In the genomic region with DNA sequence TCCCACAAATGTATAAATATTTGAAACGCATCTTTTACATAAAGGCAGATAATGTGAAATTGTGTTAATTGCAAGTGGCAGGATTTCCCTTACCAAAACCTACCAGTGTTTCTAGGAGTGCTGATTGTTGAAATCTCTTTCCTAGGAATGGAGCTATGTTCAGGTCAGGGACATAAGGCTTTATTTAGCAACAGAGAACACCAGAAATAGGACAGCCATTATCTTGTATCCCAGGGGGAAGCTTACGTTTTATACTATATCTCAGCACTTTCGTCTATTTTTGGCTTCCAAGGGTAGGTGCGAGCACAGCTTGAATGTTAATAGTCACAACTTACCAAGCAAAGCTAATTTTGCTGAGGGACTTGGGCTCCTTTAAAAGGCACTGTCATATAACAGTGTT, we compare ENCODE assay signal across 23 cellular contexts.
"Had no signal": no experiment of that assay in that cellular context is flagged by ENCODE, and none has a peak within 500 bp of the region (broad histone marks: within the 10 kb centered on the region; RNA-seq: fewer than 3 reads in every experiment).

No MANE protein-coding gene starts in this region.

- H3K79me2 ChIP-seq: parathyroid adenoma had no signal

- H3K9ac ChIP-seq: neural progenitor cell, parathyroid adenoma had no signal

- H3K9me3 ChIP-seq: mucosa of descending colon, sigmoid colon, stomach, thyroid gland had no signal

- H3K4me2 ChIP-seq: neural progenitor cell had no signal

- H3K27me3 ChIP-seq: dorsolateral prefrontal cortex, foreskin keratinocyte, thyroid gland had no signal

- H2AFZ ChIP-seq: neural progenitor cell, parathyroid adenoma had no signal

- H3K36me3 Mint-ChIP-seq: memory B cell; naive B cell; natural killer cell treated with Interleukin-12 subunit alpha and Interleukin-12 subunit beta and Interleukin-15 and Interleukin-18, amount 100 ng/mL, for 72 hours; neural progenitor cell; stimulated activated effector memory CD8-positive, alpha-beta T cell treated with anti-CD3 and anti-CD28 coated beads, Interleukin-12 subunit alpha, Interleukin-12 subunit beta, amount 100 ng/mL, for 72 hours had no signal

- H3K27ac ChIP-seq: epithelial cell of prostate, foreskin keratinocyte, neural progenitor cell, parathyroid adenoma, sigmoid colon, stomach, thyroid gland had no signal

- DNase-seq: dorsolateral prefrontal cortex; effector CD4-positive, alpha-beta T cell; foreskin keratinocyte; hippocampal formation; left colon; mucosa of descending colon; naive B cell; sigmoid colon; stimulated activated CD4-positive, alpha-beta T cell treated with anti-CD3 and anti-CD28 coated beads, Interleukin-2, amount 100 ng/mL, for 24 hours; stimulated activated CD4-positive, alpha-beta T cell treated with anti-CD3 and anti-CD28 coated beads, Interleukin-4, amount 100 ng/mL, for 24 hours; stimulated activated naive CD4-positive, alpha-beta T cell treated with Interleukin-2 at 50 U/mL for 16 hours; stomach; thyroid gland; trophoblast cell had no signal

- H3K9me3 Mint-ChIP-seq: memory B cell; naive B cell; natural killer cell treated with Interleukin-12 subunit alpha and Interleukin-12 subunit beta and Interleukin-15 and Interleukin-18, amount 100 ng/mL, for 72 hours; neural progenitor cell; stimulated activated effector memory CD8-positive, alpha-beta T cell treated with anti-CD3 and anti-CD28 coated beads, Interleukin-12 subunit alpha, Interleukin-12 subunit beta, amount 100 ng/mL, for 72 hours had no signal

- H3K4me3 Mint-ChIP-seq: memory B cell; naive B cell; natural killer cell treated with Interleukin-12 subunit alpha and Interleukin-12 subunit beta and Interleukin-15 and Interleukin-18, amount 100 ng/mL, for 72 hours; neural progenitor cell; stimulated activated effector memory CD8-positive, alpha-beta T cell treated with anti-CD3 and anti-CD28 coated beads, Interleukin-12 subunit alpha, Interleukin-12 subunit beta, amount 100 ng/mL, for 72 hours had no signal

- H3K4me3 ChIP-seq: lung, mucosa of descending colon, neural progenitor cell, sigmoid colon, stomach, thyroid gland had no signal

- H3K36me3 ChIP-seq: neural progenitor cell, sigmoid colon, thyroid gland had no signal

- H3K4me1 Mint-ChIP-seq: memory B cell; stimulated activated effector memory CD8-positive, alpha-beta T cell treated with anti-CD3 and anti-CD28 coated beads, Interleukin-12 subunit alpha, Interleukin-12 subunit beta, amount 100 ng/mL, for 72 hours had no signal

- ATAC-seq: esophagus mucosa; foreskin keratinocyte; left colon; mucosa of descending colon; natural killer cell treated with Interleukin-12 subunit alpha and Interleukin-12 subunit beta and Interleukin-15 and Interleukin-18, amount 100 ng/mL, for 72 hours; stimulated activated effector memory CD8-positive, alpha-beta T cell treated with anti-CD3 and anti-CD28 coated beads, Interleukin-12 subunit alpha, Interleukin-12 subunit beta, amount 100 ng/mL, for 72 hours had no signal

- H3K27ac Mint-ChIP-seq: memory B cell; natural killer cell treated with Interleukin-12 subunit alpha and Interleukin-12 subunit beta and Interleukin-15 and Interleukin-18, amount 100 ng/mL, for 72 hours; neural progenitor cell; progenitor cell of endocrine pancreas; stimulated activated effector memory CD8-positive, alpha-beta T cell treated with anti-CD3 and anti-CD28 coated beads, Interleukin-12 subunit alpha, Interleukin-12 subunit beta, amount 100 ng/mL, for 72 hours had no signal
